Comparison of ENCODE assay signal across 9 cellular contexts in the genomic region with DNA sequence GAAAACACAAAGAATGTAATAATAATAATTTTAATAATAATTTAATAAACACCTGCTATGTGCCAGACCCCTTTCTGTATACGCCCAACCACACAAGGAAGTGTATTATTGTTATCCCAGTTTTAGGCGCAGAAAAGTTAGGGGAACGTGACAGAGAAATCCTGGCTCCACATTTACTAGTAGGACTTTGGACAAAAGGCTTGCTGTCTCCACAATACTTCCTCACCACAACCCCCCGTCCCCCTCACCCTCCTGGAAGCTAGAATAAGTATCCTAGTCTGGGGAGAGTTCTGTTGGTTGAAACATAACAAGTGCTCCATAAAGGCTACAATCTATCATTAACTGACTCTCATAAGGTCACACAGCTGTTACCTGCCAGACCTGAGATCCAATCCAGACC. TPM values are rescaled to one million over a fixed set of nuclear protein-coding genes. Genes with fewer than 3 reads are reported as not detected.
DNase-seq lines count a peak whose midpoint lies in the region; ATAC-seq lines count a peak whose summit lies in the region.
"Had no signal": no experiment of that assay in that cellular context is flagged by ENCODE, and none has a peak within 500 bp of the region (broad histone marks: within the 10 kb centered on the region; RNA-seq: fewer than 3 reads in every experiment).

No MANE protein-coding gene starts in this region.

- intact Hi-C loops in activated CD4-positive, alpha-beta memory T cell treated with anti-CD3 and anti-CD28 coated beads for 36 hours (cut with micrococcal nuclease), result loop anchor here (5.0 kb wide), 1 partner anchor 392 kb away; a partner anchor contains a TSS

- POLR2A ChIA-PET in activated CD4-positive, alpha-beta memory T cell treated with anti-CD3 and anti-CD28 coated beads for 36 hours (lab: Charles Lee), result no interaction called here

- no peaks in the 10 kb centered on the region for H3K36me3 Mint-ChIP-seq in stimulated activated naive CD8-positive, alpha-beta T cell treated with anti-CD3 and anti-CD28 coated beads, Interleukin-15, Interleukin-2, amounts not matched to agents 100 ng/mL and 50 ng/mL, for 24 hours (ENCODE audit: low read depth)
- H3K36me3 Mint-ChIP-seq in activated CD4-positive, alpha-beta memory T cell treated with anti-CD3 and anti-CD28 coated beads for 36 hours, result no peaks in the 10 kb centered on the region
- no peaks in the 10 kb centered on the region for H3K36me3 Mint-ChIP-seq in memory B cell

- no peak overlapping the region for H3K27ac Mint-ChIP-seq in stimulated activated naive CD8-positive, alpha-beta T cell treated with anti-CD3 and anti-CD28 coated beads, Interleukin-15, Interleukin-2, amounts not matched to agents 100 ng/mL and 50 ng/mL, for 24 hours
- no peak overlapping the region for H3K27ac Mint-ChIP-seq in activated CD4-positive, alpha-beta memory T cell treated with anti-CD3 and anti-CD28 coated beads for 36 hours
- H3K27ac Mint-ChIP-seq in memory B cell, result no peak overlapping the region

- H3K9me3 Mint-ChIP-seq in stimulated activated naive CD8-positive, alpha-beta T cell treated with anti-CD3 and anti-CD28 coated beads, Interleukin-15, Interleukin-2, amounts not matched to agents 100 ng/mL and 50 ng/mL, for 24 hours, result no peaks in the 10 kb centered on the region
- H3K9me3 Mint-ChIP-seq in activated CD4-positive, alpha-beta memory T cell treated with anti-CD3 and anti-CD28 coated beads for 36 hours, result no peaks in the 10 kb centered on the region
- H3K9me3 Mint-ChIP-seq in memory B cell, result no peaks in the 10 kb centered on the region

- peak overlapping the region; percentile 70 for H3K4me3 Mint-ChIP-seq in stimulated activated naive CD8-positive, alpha-beta T cell treated with anti-CD3 and anti-CD28 coated beads, Interleukin-15, Interleukin-2, amounts not matched to agents 100 ng/mL and 50 ng/mL, for 24 hours
- H3K4me3 Mint-ChIP-seq in activated CD4-positive, alpha-beta memory T cell treated with anti-CD3 and anti-CD28 coated beads for 36 hours, result peak overlapping the region; percentile 56
- H3K4me3 Mint-ChIP-seq in memory B cell, result peak overlapping the region; percentile 80

- DNase-seq in stimulated activated naive CD8-positive, alpha-beta T cell treated with anti-CD3 and anti-CD28 coated beads, Interleukin-15, Interleukin-2, amounts not matched to agents 100 U/mL and 50 U/mL, for 24 hours, result no peak
- DNase-seq in activated CD4-positive, alpha-beta memory T cell treated with anti-CD3 and anti-CD28 coated beads for 36 hours, result no peak
- DNase-seq in memory B cell (ENCODE audit: low spot score in 2 of 2), result no peak
- no peak for DNase-seq in stimulated activated CD4-positive, alpha-beta T cell treated with anti-CD3 and anti-CD28 coated beads, Interleukin-15, amount 100 ng/mL, for 24 hours
- no peak for DNase-seq in COLO668 (lab: John Stamatoyannopoulos, UW; ENCODE audit: unreplicated experiment)
- DNase-seq: NCI-H1694 treated with DMSO at 0.1 percent for 48 hours had no signal

- H3K4me1 Mint-ChIP-seq in stimulated activated naive CD8-positive, alpha-beta T cell treated with anti-CD3 and anti-CD28 coated beads, Interleukin-15, Interleukin-2, amounts not matched to agents 100 ng/mL and 50 ng/mL, for 24 hours (ENCODE audit: low read depth), result peaks cover 18% of the 10 kb centered on the region
- peaks cover 11% of the 10 kb centered on the region for H3K4me1 Mint-ChIP-seq in activated CD4-positive, alpha-beta memory T cell treated with anti-CD3 and anti-CD28 coated beads for 36 hours (ENCODE audit: low read depth)
- H3K4me1 Mint-ChIP-seq in memory B cell, result peaks cover 13% of the 10 kb centered on the region

- ATAC-seq in stimulated activated naive CD8-positive, alpha-beta T cell treated with anti-CD3 and anti-CD28 coated beads, Interleukin-15, Interleukin-2, amounts not matched to agents 100 U/mL and 50 U/mL, for 24 hours, result no peak
- ATAC-seq in memory B cell (ENCODE audit: low read depth) (no peak), GM18511 (IDR thresholded peaks at IDR 0.05; ENCODE audit: unreplicated experiment) (no peak), GM18517 (IDR thresholded peaks at IDR 0.05; ENCODE audit: unreplicated experiment) (no peak)

- CTCF ChIA-PET in activated CD4-positive, alpha-beta memory T cell treated with anti-CD3 and anti-CD28 coated beads for 36 hours (lab: Charles Lee), result interaction anchor here (0.8 kb wide), 1 partner anchor 65 kb away, joined by 3 read pairs; no protein-coding TSS in a partner anchor

- H3K27me3 Mint-ChIP-seq in stimulated activated naive CD8-positive, alpha-beta T cell treated with anti-CD3 and anti-CD28 coated beads, Interleukin-15, Interleukin-2, amounts not matched to agents 100 ng/mL and 50 ng/mL, for 24 hours, result peaks cover 83% of the 10 kb centered on the region
- H3K27me3 Mint-ChIP-seq in activated CD4-positive, alpha-beta memory T cell treated with anti-CD3 and anti-CD28 coated beads for 36 hours, result peaks cover 64% of the 10 kb centered on the region
- peaks cover 32% of the 10 kb centered on the region for H3K27me3 Mint-ChIP-seq in memory B cell

RNA-seq across cellular contexts. Expression of a gene that starts 0.5 kb away (rescaled TPM):
- total RNA-seq in activated CD4-positive, alpha-beta memory T cell treated with anti-CD3 and anti-CD28 coated beads for 36 hours, result under 1 TPM; 0.02 to 0.14 TPM

RNA-seq across cellular contexts. Expression of a gene that starts 34.1 kb away (rescaled TPM):
- 1 to 10 TPM in 1 of 2 experiments, under 1 TPM in 1; 0.90 to 1.3 TPM for total RNA-seq in activated CD4-positive, alpha-beta memory T cell treated with anti-CD3 and anti-CD28 coated beads for 36 hours
